17 cellular contexts compared by ENCODE assay signal in the genomic region with DNA sequence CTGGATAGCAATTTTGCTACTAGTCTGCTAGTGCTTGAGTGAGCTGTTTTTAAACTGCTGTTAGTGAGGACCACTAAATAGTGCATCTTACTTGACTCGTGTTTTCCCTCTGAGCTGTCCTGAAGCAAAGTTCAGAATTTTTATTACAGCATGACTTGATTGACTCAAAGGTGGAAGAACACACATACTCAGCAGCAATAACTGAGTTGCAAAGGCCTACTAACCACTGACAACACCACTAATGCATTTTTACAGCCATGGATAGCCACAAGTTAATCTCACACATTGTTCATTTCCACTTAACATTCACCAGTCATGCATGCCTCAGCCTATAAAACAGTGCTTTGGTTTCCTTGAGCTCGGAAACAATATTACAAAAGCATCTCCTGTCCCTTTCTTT.
DNase-seq lines count a peak whose midpoint lies in the region; ATAC-seq and TF ChIP-seq lines count a peak whose summit lies in the region.
"Had no signal": no experiment of that assay in that cellular context is flagged by ENCODE, and none has a peak within 500 bp of the region (broad histone marks: within the 10 kb centered on the region; RNA-seq: fewer than 3 reads in every experiment).

No MANE protein-coding gene starts in this region.

- no peak overlapping the region for H3K4me3 ChIP-seq in AG10803 (ENCODE audit: low read length)
- H3K4me3 ChIP-seq: BLaER1, uterus had no signal

- peaks cover 40% of the 10 kb centered on the region for H3K27me3 ChIP-seq in foreskin keratinocyte
- H3K27me3 ChIP-seq: BLaER1, uterus had no signal

- no peak for TF ChIP-seq CTCF in AG10803 (conservative IDR thresholded peaks at IDR 0.05; ENCODE audit: low read length)
- TF ChIP-seq CTCF in foreskin keratinocyte (conservative IDR thresholded peaks at IDR 0.05), result no peak

- DNase-seq in AG10803 (ENCODE audit: low read depth), result peak; percentile 46
- peak; percentile 31 for DNase-seq in EL
- peak; percentile 44 for DNase-seq in RKO (ENCODE audit: low spot score)
- DNase-seq in foreskin keratinocyte, result peak; percentile 90 to 95
- DNase-seq in COLO668 (lab: John Stamatoyannopoulos, UW; ENCODE audit: unreplicated experiment), result no peak
- no peak for DNase-seq in hippocampal formation (lab: John Stamatoyannopoulos, UW)
- DNase-seq in nucleus accumbens (lab: John Stamatoyannopoulos, UW), result no peak
- DNase-seq in NOMO-1 treated with DMSO at 0.1 percent for 48 hours (lab: John Stamatoyannopoulos, UW; ENCODE audit: unreplicated experiment), result no peak
- DNase-seq: activated CD4-positive, alpha-beta T cell treated with anti-CD3 and anti-CD28 coated beads, Interleukin-2, amount 10 ng/mL, durations not matched to agents 7 days and 5 days; NCI-H1092 treated with DMSO at 0.1 percent for 48 hours; NCI-H2227 treated with DMSO at 0.1 percent for 48 hours; NK-92 treated with Interleukin-12 subunit alpha and Interleukin-12 subunit beta, amount 100 ng/mL, for 24 hours; SHP77; T-helper 17 cell; uterus had no signal

- peaks cover 5% of the 10 kb centered on the region for H3K4me1 ChIP-seq in foreskin keratinocyte
- H3K4me1 ChIP-seq: uterus had no signal

- peak; percentile 74 for ATAC-seq in foreskin keratinocyte
- ATAC-seq: stimulated activated memory B cell treated with anti-CD40 and anti-IgM and Interleukin-4, amounts not matched to agents 10 μg/mL and 1 μg/mL and 100 μg/mL, for 72 hours; T-helper 17 cell had no signal

- H3K27ac ChIP-seq in foreskin keratinocyte, result no peak overlapping the region
- H3K27ac ChIP-seq: BLaER1, uterus had no signal

Comparison
In these comparisons a context has a peak if more than half of its experiments do, and no peak if none do; other contexts are left out.
1. DNase-seq: peak in AG10803 (single experiment), EL (single experiment), RKO (single experiment) and foreskin keratinocyte (2 of 2); none in COLO668 (single experiment), hippocampal formation (0 of 2), nucleus accumbens (0 of 56) and NOMO-1 treated with DMSO at 0.1 percent for 48 hours (single experiment).